ENCODE assay signal across 1 cellular context in the genomic region with DNA sequence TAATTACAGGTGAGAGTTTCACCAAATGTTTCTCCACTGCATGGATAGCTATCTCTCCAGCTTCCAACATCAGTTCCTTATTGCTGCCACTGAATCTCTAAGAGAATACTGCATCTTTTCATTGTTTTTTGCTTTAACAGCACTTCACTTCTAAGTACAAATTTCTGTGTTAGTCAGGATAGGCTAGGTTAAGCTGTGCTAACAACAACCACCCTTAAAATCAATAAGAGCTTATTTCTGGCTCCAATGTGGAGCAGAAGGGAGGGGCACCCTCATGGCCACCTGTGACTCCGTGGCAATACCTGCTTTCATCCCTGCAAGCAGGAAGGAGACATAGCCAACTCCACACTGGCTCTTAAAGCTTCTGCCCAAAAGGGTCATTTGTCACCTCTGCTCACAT.
TF ChIP-seq lines count a peak whose summit lies in the region.

No MANE protein-coding gene starts in this region.

TF ChIP-seq in GM23338, 12 proteins besides CTCF, POLR2A, EP300 and RAD21 (continued from another document):
- TF ChIP-seq, protein P1, sequence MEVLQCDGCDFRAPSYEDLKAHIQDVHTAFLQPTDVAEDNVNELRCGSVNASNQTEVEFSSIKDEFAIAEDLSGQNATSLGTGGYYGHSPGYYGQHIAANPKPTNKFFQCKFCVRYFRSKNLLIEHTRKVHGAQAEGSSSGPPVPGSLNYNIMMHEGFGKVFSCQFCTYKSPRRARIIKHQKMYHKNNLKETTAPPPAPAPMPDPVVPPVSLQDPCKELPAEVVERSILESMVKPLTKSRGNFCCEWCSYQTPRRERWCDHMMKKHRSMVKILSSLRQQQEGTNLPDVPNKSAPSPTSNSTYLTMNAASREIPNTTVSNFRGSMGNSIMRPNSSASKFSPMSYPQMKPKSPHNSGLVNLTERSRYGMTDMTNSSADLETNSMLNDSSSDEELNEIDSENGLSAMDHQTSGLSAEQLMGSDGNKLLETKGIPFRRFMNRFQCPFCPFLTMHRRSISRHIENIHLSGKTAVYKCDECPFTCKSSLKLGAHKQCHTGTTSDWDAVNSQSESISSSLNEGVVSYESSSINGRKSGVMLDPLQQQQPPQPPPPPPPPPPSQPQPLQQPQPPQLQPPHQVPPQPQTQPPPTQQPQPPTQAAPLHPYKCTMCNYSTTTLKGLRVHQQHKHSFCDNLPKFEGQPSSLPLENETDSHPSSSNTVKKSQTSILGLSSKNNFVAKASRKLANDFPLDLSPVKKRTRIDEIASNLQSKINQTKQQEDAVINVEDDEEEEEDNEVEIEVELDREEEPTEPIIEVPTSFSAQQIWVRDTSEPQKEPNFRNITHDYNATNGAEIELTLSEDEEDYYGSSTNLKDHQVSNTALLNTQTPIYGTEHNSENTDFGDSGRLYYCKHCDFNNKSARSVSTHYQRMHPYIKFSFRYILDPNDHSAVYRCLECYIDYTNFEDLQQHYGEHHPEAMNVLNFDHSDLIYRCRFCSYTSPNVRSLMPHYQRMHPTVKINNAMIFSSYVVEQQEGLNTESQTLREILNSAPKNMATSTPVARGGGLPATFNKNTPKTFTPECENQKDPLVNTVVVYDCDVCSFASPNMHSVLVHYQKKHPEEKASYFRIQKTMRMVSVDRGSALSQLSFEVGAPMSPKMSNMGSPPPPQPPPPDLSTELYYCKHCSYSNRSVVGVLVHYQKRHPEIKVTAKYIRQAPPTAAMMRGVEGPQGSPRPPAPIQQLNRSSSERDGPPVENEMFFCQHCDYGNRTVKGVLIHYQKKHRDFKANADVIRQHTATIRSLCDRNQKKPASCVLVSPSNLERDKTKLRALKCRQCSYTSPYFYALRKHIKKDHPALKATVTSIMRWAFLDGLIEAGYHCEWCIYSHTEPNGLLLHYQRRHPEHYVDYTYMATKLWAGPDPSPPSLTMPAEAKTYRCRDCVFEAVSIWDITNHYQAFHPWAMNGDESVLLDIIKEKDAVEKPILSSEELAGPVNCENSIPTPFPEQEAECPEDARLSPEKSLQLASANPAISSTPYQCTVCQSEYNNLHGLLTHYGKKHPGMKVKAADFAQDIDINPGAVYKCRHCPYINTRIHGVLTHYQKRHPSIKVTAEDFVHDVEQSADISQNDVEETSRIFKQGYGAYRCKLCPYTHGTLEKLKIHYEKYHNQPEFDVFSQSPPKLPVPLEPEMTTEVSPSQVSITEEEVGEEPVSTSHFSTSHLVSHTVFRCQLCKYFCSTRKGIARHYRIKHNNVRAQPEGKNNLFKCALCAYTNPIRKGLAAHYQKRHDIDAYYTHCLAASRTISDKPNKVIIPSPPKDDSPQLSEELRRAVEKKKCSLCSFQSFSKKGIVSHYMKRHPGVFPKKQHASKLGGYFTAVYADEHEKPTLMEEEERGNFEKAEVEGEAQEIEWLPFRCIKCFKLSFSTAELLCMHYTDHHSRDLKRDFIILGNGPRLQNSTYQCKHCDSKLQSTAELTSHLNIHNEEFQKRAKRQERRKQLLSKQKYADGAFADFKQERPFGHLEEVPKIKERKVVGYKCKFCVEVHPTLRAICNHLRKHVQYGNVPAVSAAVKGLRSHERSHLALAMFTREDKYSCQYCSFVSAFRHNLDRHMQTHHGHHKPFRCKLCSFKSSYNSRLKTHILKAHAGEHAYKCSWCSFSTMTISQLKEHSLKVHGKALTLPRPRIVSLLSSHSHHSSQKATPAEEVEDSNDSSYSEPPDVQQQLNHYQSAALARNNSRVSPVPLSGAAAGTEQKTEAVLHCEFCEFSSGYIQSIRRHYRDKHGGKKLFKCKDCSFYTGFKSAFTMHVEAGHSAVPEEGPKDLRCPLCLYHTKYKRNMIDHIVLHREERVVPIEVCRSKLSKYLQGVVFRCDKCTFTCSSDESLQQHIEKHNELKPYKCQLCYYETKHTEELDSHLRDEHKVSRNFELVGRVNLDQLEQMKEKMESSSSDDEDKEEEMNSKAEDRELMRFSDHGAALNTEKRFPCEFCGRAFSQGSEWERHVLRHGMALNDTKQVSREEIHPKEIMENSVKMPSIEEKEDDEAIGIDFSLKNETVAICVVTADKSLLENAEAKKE (CRISPR knock-in tag; IDR thresholded peaks at IDR 0.05), result no peak
- TF ChIP-seq NANOG (IDR thresholded peaks at IDR 0.05; ENCODE audit: borderline replicate concordance) (no peak), JUNB (IDR thresholded peaks at IDR 0.05; ENCODE audit: unreplicated experiment) (no peak), EZH2 (IDR thresholded peaks at IDR 0.05; ENCODE audit: low read depth, unreplicated experiment) (no peak)
